ENCODE assay signal across 8 cellular contexts in genomic region chr15:63043391-63044076, GRCh38. TPM values are rescaled to one million over a fixed set of nuclear protein-coding genes. Genes with fewer than 3 reads are reported as not detected.
DNase-seq lines count a peak whose midpoint lies in the region; ATAC-seq and TF ChIP-seq lines count a peak whose summit lies in the region.

No MANE protein-coding gene starts in this region.

- no peaks in the 10 kb centered on the region for H3K9me3 ChIP-seq in thyroid gland

- 1 to 2% methylated on average over 24 to 37 of the region's 54 CpGs for WGBS in lower leg skin, 2 donors
- 1 to 2% methylated on average over 31 to 33 of the region's 54 CpGs for WGBS in thyroid gland, 2 donors

- H3K36me3 ChIP-seq in thyroid gland, result no peaks in the 10 kb centered on the region

- H3K27me3 ChIP-seq in thyroid gland, result no peaks in the 10 kb centered on the region

- no peak for ATAC-seq in GM19397 (IDR thresholded peaks at IDR 0.05; ENCODE audit: unreplicated experiment)

- H3K27ac ChIP-seq in thyroid gland, result peak overlapping the region in 1 of 3 donors; percentile 56

- TF ChIP-seq POLR2A in lower leg skin (IDR thresholded peaks at IDR 0.05), result no peak
- TF ChIP-seq POLR2A in thyroid gland (IDR thresholded peaks at IDR 0.05), result no peak

- H3K4me3 ChIP-seq in lower leg skin (ENCODE audit: low read depth, poor library complexity, severe bottlenecking) (peak overlapping the region; percentile 40), thyroid gland (replicated peaks in 1 of 3) (peak overlapping the region; percentile 27 to 65 (median 46))

- intact Hi-C loops in lower leg skin (cut with DNase I; ENCODE audit: low total_unique reads), result no loop called here
- intact Hi-C loops in thyroid gland (cut with DNase I), result no loop called here

- peaks cover 14 to 34% of the 10 kb centered on the region in 2 donors for H3K4me1 ChIP-seq in thyroid gland

- DNase-seq in COLO668 (lab: John Stamatoyannopoulos, UW; ENCODE audit: unreplicated experiment), result peak; percentile 48
- DNase-seq in NOMO-1 treated with DMSO at 0.1 percent for 48 hours (lab: John Stamatoyannopoulos, UW; ENCODE audit: unreplicated experiment), result peak; percentile 32
- peak; percentile 24 for DNase-seq in cerebellum (ENCODE audit: low spot score)
- DNase-seq in lower leg skin (ENCODE audit: low spot score in 2 of 2), result no peak
- DNase-seq in thyroid gland, result peak in 1 of 2 donors; percentile 19
- DNase-seq in NCI-H2107 (lab: John Stamatoyannopoulos, UW), result no peak
- DNase-seq in AG20443 (ENCODE audit: low spot score), result no peak

- TF ChIP-seq CTCF in lower leg skin (IDR thresholded peaks at IDR 0.05), result no peak
- TF ChIP-seq CTCF in thyroid gland (IDR thresholded peaks at IDR 0.05), result no peak

RNA-seq across cellular contexts. Expression of gene TPM1, which starts 1.0 kb away (rescaled TPM):
- total RNA-seq in cerebellum (119 TPM), lower leg skin (100 to 1,000 TPM in 2 of 4 donors, 10 to 100 TPM in 2; 67.6 to 193 (median 95.9) TPM), thyroid gland (100 to 1,000 TPM; 116 to 307 (median 226) TPM)

Comparison
In these comparisons a context has a peak if more than half of its experiments do, and no peak if none do; other contexts are left out.
1. DNase-seq: peak in COLO668 (single experiment), NOMO-1 treated with DMSO at 0.1 percent for 48 hours (single experiment) and cerebellum (single experiment); none in lower leg skin (0 of 2), NCI-H2107 (single experiment) and AG20443 (single experiment).